In the genomic region with DNA sequence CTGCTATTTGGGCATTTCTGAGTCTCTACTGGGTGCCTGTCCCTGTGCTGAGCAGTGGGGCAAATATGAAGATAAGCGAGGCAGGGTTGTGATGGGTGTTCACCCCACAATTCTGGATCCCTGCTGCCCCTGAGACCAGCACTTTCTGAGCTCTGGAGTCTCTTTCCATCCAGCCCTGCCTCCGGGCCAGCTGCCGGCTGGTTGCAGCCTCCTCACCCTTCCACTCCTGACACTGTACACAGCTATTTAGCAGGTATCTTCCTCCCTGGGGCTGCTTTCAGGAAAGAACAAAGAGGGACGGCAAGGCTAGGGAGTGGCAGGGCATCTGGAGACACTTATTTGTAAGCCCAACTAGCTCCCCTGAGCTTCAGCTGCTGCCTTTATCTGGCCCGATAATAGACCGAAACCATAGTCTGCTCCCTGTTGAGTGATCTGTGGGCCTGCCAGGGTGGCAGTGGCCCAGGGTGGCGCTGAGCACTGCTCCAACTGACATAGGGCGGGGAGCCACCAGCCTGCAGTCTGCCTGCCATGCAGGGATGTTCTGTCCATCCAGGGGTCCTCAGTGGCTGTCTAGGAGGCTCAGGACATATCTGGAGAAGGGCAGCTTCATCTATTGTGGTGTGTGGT, we compare ENCODE assay signal across 1 cellular context.
TF ChIP-seq lines count a peak whose summit lies in the region.

No MANE protein-coding gene starts in this region.

TF ChIP-seq in SK-N-SH treated with all-trans-retinoic acid at 6 μM for 48 hours, 23 proteins besides CTCF, POLR2A, EP300 and RAD21 (continued from another document):
- TF ChIP-seq, protein P1, sequence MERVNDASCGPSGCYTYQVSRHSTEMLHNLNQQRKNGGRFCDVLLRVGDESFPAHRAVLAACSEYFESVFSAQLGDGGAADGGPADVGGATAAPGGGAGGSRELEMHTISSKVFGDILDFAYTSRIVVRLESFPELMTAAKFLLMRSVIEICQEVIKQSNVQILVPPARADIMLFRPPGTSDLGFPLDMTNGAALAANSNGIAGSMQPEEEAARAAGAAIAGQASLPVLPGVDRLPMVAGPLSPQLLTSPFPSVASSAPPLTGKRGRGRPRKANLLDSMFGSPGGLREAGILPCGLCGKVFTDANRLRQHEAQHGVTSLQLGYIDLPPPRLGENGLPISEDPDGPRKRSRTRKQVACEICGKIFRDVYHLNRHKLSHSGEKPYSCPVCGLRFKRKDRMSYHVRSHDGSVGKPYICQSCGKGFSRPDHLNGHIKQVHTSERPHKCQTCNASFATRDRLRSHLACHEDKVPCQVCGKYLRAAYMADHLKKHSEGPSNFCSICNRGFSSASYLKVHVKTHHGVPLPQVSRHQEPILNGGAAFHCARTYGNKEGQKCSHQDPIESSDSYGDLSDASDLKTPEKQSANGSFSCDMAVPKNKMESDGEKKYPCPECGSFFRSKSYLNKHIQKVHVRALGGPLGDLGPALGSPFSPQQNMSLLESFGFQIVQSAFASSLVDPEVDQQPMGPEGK (CRISPR knock-in tag; IDR thresholded peaks at IDR 0.05; ENCODE audit: borderline replicate concordance): no peak
- no peak for TF ChIP-seq ESRRG (CRISPR knock-in tag; IDR thresholded peaks at IDR 0.05)
- TF ChIP-seq, protein P2, sequence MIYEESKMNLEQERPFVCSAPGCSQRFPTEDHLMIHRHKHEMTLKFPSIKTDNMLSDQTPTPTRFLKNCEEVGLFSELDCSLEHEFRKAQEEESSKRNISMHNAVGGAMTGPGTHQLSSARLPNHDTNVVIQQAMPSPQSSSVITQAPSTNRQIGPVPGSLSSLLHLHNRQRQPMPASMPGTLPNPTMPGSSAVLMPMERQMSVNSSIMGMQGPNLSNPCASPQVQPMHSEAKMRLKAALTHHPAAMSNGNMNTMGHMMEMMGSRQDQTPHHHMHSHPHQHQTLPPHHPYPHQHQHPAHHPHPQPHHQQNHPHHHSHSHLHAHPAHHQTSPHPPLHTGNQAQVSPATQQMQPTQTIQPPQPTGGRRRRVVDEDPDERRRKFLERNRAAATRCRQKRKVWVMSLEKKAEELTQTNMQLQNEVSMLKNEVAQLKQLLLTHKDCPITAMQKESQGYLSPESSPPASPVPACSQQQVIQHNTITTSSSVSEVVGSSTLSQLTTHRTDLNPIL (CRISPR knock-in tag; IDR thresholded peaks at IDR 0.05; ENCODE audit: low read depth): no peak
- TF ChIP-seq TOX (CRISPR knock-in tag; IDR thresholded peaks at IDR 0.05; ENCODE audit: borderline replicate concordance): no peak
- TF ChIP-seq TCF4 (CRISPR knock-in tag; IDR thresholded peaks at IDR 0.05; ENCODE audit: borderline replicate concordance): no peak
